In the genomic region with DNA sequence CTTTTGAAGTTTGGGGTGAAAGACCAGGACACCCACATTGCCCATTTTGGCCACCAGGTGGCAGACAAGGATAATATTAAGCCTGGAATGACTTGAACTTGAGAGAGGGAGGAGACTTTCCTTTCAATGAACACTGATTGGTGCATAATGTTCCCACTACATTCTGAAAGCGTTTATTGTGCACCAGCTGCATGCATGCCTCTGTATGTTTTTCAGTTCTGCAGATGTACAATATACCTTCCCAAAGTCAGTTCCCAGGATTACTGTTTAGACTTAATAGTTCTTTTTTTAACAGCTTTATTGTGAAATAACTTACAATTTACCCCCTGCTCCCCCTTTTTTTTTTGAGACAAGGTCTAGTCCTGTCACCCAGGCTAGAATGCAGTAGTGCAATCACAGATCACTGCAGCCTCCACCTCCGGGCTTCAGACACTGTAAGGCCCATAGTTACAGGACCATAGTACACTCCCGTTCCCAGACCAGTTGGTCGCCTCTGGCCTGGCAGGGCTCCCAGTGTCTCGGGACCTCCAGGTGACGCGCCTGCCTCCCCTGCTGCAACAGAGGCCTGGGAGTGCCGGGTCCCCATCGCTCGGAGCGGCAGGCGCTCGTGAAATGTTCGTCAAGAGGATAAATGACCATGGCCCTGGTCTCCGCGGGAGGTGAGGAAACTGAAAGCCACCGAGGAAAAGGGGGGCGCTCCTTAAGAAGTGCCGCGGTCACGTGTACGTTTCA, we compare ENCODE assay signal across 8 cellular contexts.
A peak's percentile ranks its signal among the peaks of the same experiment; 100 is the strongest.
DNase-seq lines count a peak whose midpoint lies in the region; ATAC-seq and FAIRE-seq lines count a peak whose summit lies in the region.

No MANE protein-coding gene starts in this region.

- ATAC-seq in GM18867 (IDR thresholded peaks at IDR 0.05; ENCODE audit: unreplicated experiment) = peak; percentile 69
- ATAC-seq in HG03571 (IDR thresholded peaks at IDR 0.05; ENCODE audit: unreplicated experiment) = peak; percentile 61

- FAIRE-seq in endometrium (lab: Jason Lieb, UNC) = peak; percentile 80

- DNase-seq in AG08395 (ENCODE audit: low spot score) (peak; percentile 93), NOMO-1 treated with DMSO at 0.1 percent for 48 hours (lab: John Stamatoyannopoulos, UW; ENCODE audit: unreplicated experiment) (peak; percentile 82), middle frontal gyrus (ENCODE audit: extremely low spot score, low spot score) (peak; percentile 77)
- peak; percentile 61 to 77 (median 74) for DNase-seq in activated CD8-positive, alpha-beta memory T cell treated with anti-CD3 and anti-CD28 coated beads for 48 hours (ENCODE audit: low read depth in 2 of 3, low spot score in 2 of 3)
- peak; percentile 47 to 72 for DNase-seq in stimulated activated CD8-positive, alpha-beta memory T cell treated with anti-CD3 and anti-CD28 coated beads, Interleukin-15, amount 100 ng/mL, for 4 hours (ENCODE audit: low read depth in 2 of 2)

Comparison
In these comparisons a context has a peak if more than half of its experiments do, and no peak if none do; other contexts are left out.
1. Peak in every context shown above with its lines: DNase-seq and ATAC-seq.